28 cellular contexts compared by ENCODE assay signal in the genomic region with DNA sequence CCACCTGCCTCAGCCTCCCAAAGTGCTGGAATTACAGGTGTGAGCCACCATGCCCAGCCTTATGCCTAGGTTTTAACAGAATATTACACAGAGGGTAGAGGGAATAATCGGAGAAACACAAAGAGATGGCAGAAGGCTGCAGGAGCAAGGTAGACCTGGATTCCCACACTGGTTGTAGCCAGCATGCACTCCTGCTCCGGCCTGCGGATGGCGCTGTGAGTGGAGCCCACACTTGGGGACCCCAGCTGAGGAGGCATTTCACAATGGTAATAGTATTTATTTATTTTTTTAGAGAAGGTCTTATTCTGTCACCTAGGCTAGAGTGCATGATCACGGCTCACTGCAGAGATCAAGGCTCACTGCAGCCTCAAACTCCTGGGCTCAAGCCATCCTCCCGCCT. TPM values are rescaled to one million over a fixed set of nuclear protein-coding genes. Genes with fewer than 3 reads are reported as not detected.
DNase-seq lines count a peak whose midpoint lies in the region; ATAC-seq and TF ChIP-seq lines count a peak whose summit lies in the region.
"Had no signal": no experiment of that assay in that cellular context is flagged by ENCODE, and none has a peak within 500 bp of the region (broad histone marks: within the 10 kb centered on the region; RNA-seq: fewer than 3 reads in every experiment).

No MANE protein-coding gene starts in this region.

- H3K4me3 ChIP-seq in GM12875 (ENCODE audit: low read depth, low read length) (no peak overlapping the region), NB4 (ENCODE audit: low read depth, low read length) (no peak overlapping the region), ectodermal cell (ENCODE audit: insufficient read depth, low read depth, low read length) (no peak overlapping the region), hepatocyte (no peak overlapping the region)
- H3K4me3 ChIP-seq: breast epithelium, tibial artery had no signal

- H3K9me3 ChIP-seq in ectodermal cell (ENCODE audit: control insufficient read depth, low read length) (no peaks in the 10 kb centered on the region), hepatocyte (ENCODE audit: low read depth) (no peaks in the 10 kb centered on the region)
- H3K9me3 ChIP-seq: breast epithelium, tibial artery had no signal

- H3K4me3 Mint-ChIP-seq in neural crest cell = no peak overlapping the region
- no peak overlapping the region for H3K4me3 Mint-ChIP-seq in activated T-cell treated with anti-CD3 and anti-CD28 coated beads, Interleukin-2, amount 50 U/mL, for 4 hours
- H3K4me3 Mint-ChIP-seq: activated CD8-positive, alpha-beta memory T cell treated with anti-CD3 and anti-CD28 coated beads, Interleukin-2, amount 10 ng/mL, durations not matched to agents 7 days and 5 days; CD4-positive, alpha-beta memory T cell had no signal

- H3K27ac ChIP-seq in ectodermal cell (ENCODE audit: insufficient read depth, low read depth, low read length, poor library complexity, severe bottlenecking) = peak overlapping the region; percentile 99
- H3K27ac ChIP-seq in hepatocyte = no peak overlapping the region
- H3K27ac ChIP-seq: breast epithelium, epithelial cell of prostate, KMS-11, tibial artery had no signal

- H3K4me2 ChIP-seq in hepatocyte = no peak overlapping the region
- H3K4me2 ChIP-seq: KMS-11 had no signal

- peaks cover 59% of the 10 kb centered on the region for H3K4me1 ChIP-seq in ectodermal cell (ENCODE audit: control insufficient read depth, insufficient read depth, low read length)
- H3K4me1 ChIP-seq in hepatocyte (ENCODE audit: insufficient read depth) = peaks cover 5% of the 10 kb centered on the region
- H3K4me1 ChIP-seq: breast epithelium, tibial artery had no signal

- peak overlapping the region; percentile 69 for H3K27ac Mint-ChIP-seq in neural crest cell (ENCODE audit: unreplicated experiment)
- H3K27ac Mint-ChIP-seq: activated CD8-positive, alpha-beta memory T cell treated with anti-CD3 and anti-CD28 coated beads, Interleukin-2, amount 10 ng/mL, durations not matched to agents 7 days and 5 days; CD4-positive, alpha-beta memory T cell; T-cell had no signal

- no peaks in the 10 kb centered on the region for H3K9me2 ChIP-seq in hepatocyte (replicated peaks; ENCODE audit: insufficient read depth)

- no peaks in the 10 kb centered on the region for H3K27me3 ChIP-seq in ectodermal cell (ENCODE audit: control insufficient read depth, insufficient read depth, low read length, poor library complexity, severe bottlenecking)
- H3K27me3 ChIP-seq in hepatocyte = no peaks in the 10 kb centered on the region
- H3K27me3 ChIP-seq: breast epithelium had no signal

- H3K79me2 ChIP-seq in hepatocyte = no peaks in the 10 kb centered on the region

- TF ChIP-seq CTCF in GM12875 (IDR thresholded peaks at IDR 0.05; ENCODE audit: borderline replicate concordance, insufficient read depth, low read depth, low read length) (0 out of 2 replicates have a peak, but pooled peaks have one; percentile 10), NB4 (IDR thresholded peaks at IDR 0.05; ENCODE audit: low read depth, low read length) (peak; percentile 18), neural crest cell (conservative IDR thresholded peaks at IDR 0.05) (no peak), hepatocyte (IDR thresholded peaks at IDR 0.05; ENCODE audit: poor library complexity) (no peak)

- 93% methylated on average over 6 of the region's 6 CpGs for WGBS in ectodermal cell, 2 experiments
- WGBS in hepatocyte (ENCODE audit: low lambda C conversion rate, missing lambda C conversion rate) = 95% methylated on average over 6 of the region's 6 CpGs

- no peak for DNase-seq in NB4 (ENCODE audit: low read depth)
- DNase-seq in neural crest cell (ENCODE audit: low read depth, low spot score) = no peak
- DNase-seq in activated T-cell treated with anti-CD3 and anti-CD28 coated beads, Interleukin-2, amount 50 U/mL, for 48 hours = no peak
- no peak for DNase-seq in NCI-H1930 (lab: John Stamatoyannopoulos, UW)
- DNase-seq in activated T-cell treated with anti-CD3 and anti-CD28 coated beads, Interleukin-2, amount 50 U/mL, for 4 hours = no peak
- no peak for DNase-seq in hepatocyte (ENCODE audit: low spot score)
- DNase-seq: activated CD4-positive, CD25-positive, alpha-beta regulatory T cell; activated CD8-positive, alpha-beta memory T cell treated with anti-CD3 and anti-CD28 coated beads, Interleukin-2, amount 10 ng/mL, durations not matched to agents 7 days and 5 days; activated naive CD4-positive, alpha-beta T cell treated with Interleukin-2 at 50 U/mL for 16 hours; CD4-positive, alpha-beta memory T cell; effector CD4-positive, alpha-beta T cell; EL; H7; left colon; mammary epithelial cell; NCI-H1436; NCI-H2107; NCI-H774; occipital lobe; RPMI8226; stimulated activated CD4-positive, alpha-beta T cell treated with anti-CD3 and anti-CD28 coated beads, Interleukin-4, amount 100 ng/mL, for 24 hours; T-cell; tibial artery had no signal

- H3K36me3 ChIP-seq in ectodermal cell (ENCODE audit: control insufficient read depth, insufficient read depth, low read length) (no peaks in the 10 kb centered on the region), hepatocyte (replicated peaks; ENCODE audit: insufficient read depth, low read depth) (no peaks in the 10 kb centered on the region)
- H3K36me3 ChIP-seq: breast epithelium, tibial artery had no signal

- no peaks in the 10 kb centered on the region for H3K9me3 Mint-ChIP-seq in neural crest cell
- H3K9me3 Mint-ChIP-seq in activated T-cell treated with anti-CD3 and anti-CD28 coated beads, Interleukin-2, amount 50 U/mL, for 4 hours = no peaks in the 10 kb centered on the region
- H3K9me3 Mint-ChIP-seq: CD4-positive, alpha-beta memory T cell; T-cell had no signal

- no peaks in the 10 kb centered on the region for H3K36me3 Mint-ChIP-seq in neural crest cell (ENCODE audit: low read depth)
- no peaks in the 10 kb centered on the region for H3K36me3 Mint-ChIP-seq in activated T-cell treated with anti-CD3 and anti-CD28 coated beads, Interleukin-2, amount 50 U/mL, for 4 hours (ENCODE audit: insufficient read depth)
- H3K36me3 Mint-ChIP-seq: CD4-positive, alpha-beta memory T cell; T-cell had no signal

- no peak for TF ChIP-seq POLR2A in NB4 (IDR thresholded peaks at IDR 0.05; ENCODE audit: extremely low read depth, insufficient read length)

- peaks cover 87% of the 10 kb centered on the region for H3K4me1 Mint-ChIP-seq in neural crest cell
- H3K4me1 Mint-ChIP-seq in activated T-cell treated with anti-CD3 and anti-CD28 coated beads, Interleukin-2, amount 50 U/mL, for 4 hours (ENCODE audit: low read depth) = peaks cover 2% of the 10 kb centered on the region

- H4K20me1 ChIP-seq in hepatocyte (ENCODE audit: insufficient read depth, poor library complexity, severe bottlenecking) = no peaks in the 10 kb centered on the region

- no peak overlapping the region for H2AFZ ChIP-seq in hepatocyte

- no peak for ATAC-seq in activated T-cell treated with anti-CD3 and anti-CD28 coated beads, Interleukin-2, amount 50 U/mL, for 4 hours
- ATAC-seq: activated CD8-positive, alpha-beta memory T cell treated with anti-CD3 and anti-CD28 coated beads, Interleukin-2, amount 10 ng/mL, durations not matched to agents 7 days and 5 days; left colon; T-cell had no signal

- no peaks in the 10 kb centered on the region for H3K27me3 Mint-ChIP-seq in neural crest cell (ENCODE audit: low read depth)
- no peaks in the 10 kb centered on the region for H3K27me3 Mint-ChIP-seq in activated T-cell treated with anti-CD3 and anti-CD28 coated beads, Interleukin-2, amount 50 U/mL, for 4 hours (ENCODE audit: low read depth)
- H3K27me3 Mint-ChIP-seq: activated CD8-positive, alpha-beta memory T cell treated with anti-CD3 and anti-CD28 coated beads, Interleukin-2, amount 10 ng/mL, durations not matched to agents 7 days and 5 days; CD4-positive, alpha-beta memory T cell; T-cell had no signal

RNA-seq across cellular contexts. Expression of a gene that starts 38.8 kb away (rescaled TPM):
- polyA plus RNA-seq in ectodermal cell (2013, experiment 1 of 4) = 103 TPM
- polyA plus RNA-seq in ectodermal cell (2013, experiment 2 of 4) = 105 TPM
- 92.0 TPM for polyA plus RNA-seq in ectodermal cell (2013, experiment 3 of 4)
- 99.5 TPM for polyA plus RNA-seq in ectodermal cell (2013, experiment 4 of 4)
- total RNA-seq in neural crest cell (73.8 and 91.1 TPM in 2 replicates), hepatocyte (69.5 and 76.2 TPM in 2 replicates)
- total RNA-seq in activated T-cell treated with anti-CD3 and anti-CD28 coated beads, Interleukin-2, amount 50 U/mL, for 4 hours = 100 to 1,000 TPM in 2 of 3 donors, 10 to 100 TPM in 1; 97.8 to 107 (median 103) TPM
- 52.5 and 67.0 TPM in 2 replicates for polyA plus RNA-seq in hepatocyte

Comparison
In these comparisons a context has a peak if more than half of its experiments do, and no peak if none do; other contexts are left out.
1. CTCF ChIP-seq: peak in GM12875 (single experiment) and NB4 (single experiment); none in neural crest cell (single experiment) and hepatocyte (single experiment).